ENCODE assay signal across 8 cellular contexts in genomic region chr13:27982361-27982760, GRCh38. TPM values are rescaled to one million over a fixed set of nuclear protein-coding genes. Genes with fewer than 3 reads are reported as not detected.
"Had no signal": no experiment of that assay in that cellular context is flagged by ENCODE, and none has a peak within 500 bp of the region (broad histone marks: within the 10 kb centered on the region; RNA-seq: fewer than 3 reads in every experiment).

No MANE protein-coding gene starts in this region.

- H3K4me3 ChIP-seq: GM23338 had no signal

- FAIRE-seq: H1, H54, HTR-8/SVneo had no signal

- H3K27ac Mint-ChIP-seq: GM23338, H9 had no signal

- H3K9me3 Mint-ChIP-seq: IgD-negative memory B cell had no signal

- H3K4me3 Mint-ChIP-seq: GM23338, H9 had no signal

- H3K4me2 ChIP-seq: GM23338 had no signal

- H2AFZ ChIP-seq: GM23338 had no signal

- DNase-seq: H9, HCEC 1CT had no signal

RNA-seq across cellular contexts. Expression of gene URAD, which starts 6.1 kb away (rescaled TPM):
- total RNA-seq: GM23338, H1, H9, HT-29 had no signal
- polyA plus RNA-seq: GM23338, H1, IgD-negative memory B cell had no signal

RNA-seq across cellular contexts. Expression of gene CDX2, which starts 13.2 kb away (rescaled TPM):
- total RNA-seq: GM23338, H9 had no signal
- polyA plus RNA-seq: GM23338, H1, IgD-negative memory B cell had no signal
